Comparison of ENCODE assay signal across 25 cellular contexts in genomic region chr11:75212463-75212862, GRCh38. TPM values are rescaled to one million over a fixed set of nuclear protein-coding genes. Genes with fewer than 3 reads are reported as not detected.
DNase-seq lines count a peak whose midpoint lies in the region; ATAC-seq and TF ChIP-seq lines count a peak whose summit lies in the region.
"Had no signal": no experiment of that assay in that cellular context is flagged by ENCODE, and none has a peak within 500 bp of the region (broad histone marks: within the 10 kb centered on the region; RNA-seq: fewer than 3 reads in every experiment).

No MANE protein-coding gene starts in this region.

- intact Hi-C loops in CD14-positive monocyte (cut with micrococcal nuclease) = no loop called here

- H3K36me3 Mint-ChIP-seq in CD14-positive monocyte = no peaks in the 10 kb centered on the region
- H3K36me3 Mint-ChIP-seq: CD4-positive, alpha-beta memory T cell had no signal

- H3K27ac Mint-ChIP-seq in CD14-positive monocyte = no peak overlapping the region
- H3K27ac Mint-ChIP-seq: CD4-positive, alpha-beta memory T cell; GM23338; H9 had no signal

- DNase-seq in CD14-positive monocyte (ENCODE audit: low spot score) (peak; percentile 12), WERI-Rb-1 (peak; percentile 40), caudate nucleus (lab: John Stamatoyannopoulos, UW) (peak in 7 of 61 donors; percentile 8 to 67 (median 16)), putamen (ENCODE audit: low spot score) (peak; percentile 37), NCI-H510A treated with DMSO at 0.1 percent for 48 hours (lab: John Stamatoyannopoulos, UW) (no peak), left lobe of liver (ENCODE audit: low spot score) (no peak)
- DNase-seq: 8988T; ACHN; AML-193; BE2C; Calu3; CD4-positive, alpha-beta memory T cell; COR-L47; DMS53; DMS79 treated with DMSO at 0.1 percent for 48 hours; GF-D8; H9 had no signal

- H3K27me3 Mint-ChIP-seq in CD14-positive monocyte (ENCODE audit: low read depth in 3 of 3) = peaks cover 8 to 12% (median 11%) of the 10 kb centered on the region in 3 donors

- no peak overlapping the region for H3K4me3 Mint-ChIP-seq in CD14-positive monocyte
- H3K4me3 Mint-ChIP-seq: CD4-positive, alpha-beta memory T cell; GM23338; H9 had no signal

- no peaks in the 10 kb centered on the region for H3K4me1 Mint-ChIP-seq in CD14-positive monocyte
- H3K4me1 Mint-ChIP-seq: CD4-positive, alpha-beta memory T cell had no signal

- H3K27me3 ChIP-seq in WERI-Rb-1 (ENCODE audit: insufficient read depth, low read depth, severe bottlenecking) = no peaks in the 10 kb centered on the region
- H3K27me3 ChIP-seq: BE2C; BLaER1 treated with 17β-estradiol and CSF1 and Interleukin-3, amounts not matched to agents 10 nM and 100 nM had no signal

- H3K27ac ChIP-seq in WERI-Rb-1 (no peak overlapping the region), caudate nucleus (ENCODE audit: low read depth, low read length) (peak overlapping the region; percentile 78)
- H3K27ac ChIP-seq: A549; BLaER1 treated with 17β-estradiol and CSF1 and Interleukin-3, amounts not matched to agents 10 nM and 100 nM had no signal

- no peak for ATAC-seq in left lobe of liver
- no peak for ATAC-seq in HG02938 (IDR thresholded peaks at IDR 0.05; ENCODE audit: unreplicated experiment)
- ATAC-seq: A549, GM23338, HCT116 had no signal

- H3K9me3 ChIP-seq in WERI-Rb-1 (ENCODE audit: severe bottlenecking) = no peaks in the 10 kb centered on the region
- H3K9me3 ChIP-seq: A549; BE2C; BLaER1 treated with 17β-estradiol and CSF1 and Interleukin-3, amounts not matched to agents 10 nM and 100 nM had no signal

- TF ChIP-seq CTCF in CD14-positive monocyte (IDR thresholded peaks at IDR 0.05) (no peak), WERI-Rb-1 (IDR thresholded peaks at IDR 0.05; ENCODE audit: low read depth, low read length) (no peak)

- H3K9me3 Mint-ChIP-seq in CD14-positive monocyte = no peaks in the 10 kb centered on the region
- H3K9me3 Mint-ChIP-seq: GM23338, H9 had no signal

- H3K4me3 ChIP-seq in WERI-Rb-1 (ENCODE audit: low read depth, low read length) = no peak overlapping the region
- H3K4me3 ChIP-seq: A549; BLaER1 treated with 17β-estradiol and CSF1 and Interleukin-3, amounts not matched to agents 10 nM and 100 nM; GM23338 had no signal

- H3K36me3 ChIP-seq in WERI-Rb-1 = no peaks in the 10 kb centered on the region
- H3K36me3 ChIP-seq: BE2C; BLaER1 treated with 17β-estradiol and CSF1 and Interleukin-3, amounts not matched to agents 10 nM and 100 nM had no signal

RNA-seq across cellular contexts. Expression of gene TPBGL, which starts 28.1 kb away (rescaled TPM):
- polyA plus RNA-seq in CD14-positive monocyte = not detected
- total RNA-seq in left lobe of liver = not detected
- total RNA-seq: Calu3, Daoy, G401, H4 had no signal

Comparison
In these comparisons a context has a peak if more than half of its experiments do, and no peak if none do; other contexts are left out.
1. DNase-seq: peak in CD14-positive monocyte (single experiment), WERI-Rb-1 (single experiment) and putamen (single experiment); none in NCI-H510A treated with DMSO at 0.1 percent for 48 hours (single experiment) and left lobe of liver (single experiment).